Comparison of ENCODE assay signal across 13 cellular contexts in the genomic region with DNA sequence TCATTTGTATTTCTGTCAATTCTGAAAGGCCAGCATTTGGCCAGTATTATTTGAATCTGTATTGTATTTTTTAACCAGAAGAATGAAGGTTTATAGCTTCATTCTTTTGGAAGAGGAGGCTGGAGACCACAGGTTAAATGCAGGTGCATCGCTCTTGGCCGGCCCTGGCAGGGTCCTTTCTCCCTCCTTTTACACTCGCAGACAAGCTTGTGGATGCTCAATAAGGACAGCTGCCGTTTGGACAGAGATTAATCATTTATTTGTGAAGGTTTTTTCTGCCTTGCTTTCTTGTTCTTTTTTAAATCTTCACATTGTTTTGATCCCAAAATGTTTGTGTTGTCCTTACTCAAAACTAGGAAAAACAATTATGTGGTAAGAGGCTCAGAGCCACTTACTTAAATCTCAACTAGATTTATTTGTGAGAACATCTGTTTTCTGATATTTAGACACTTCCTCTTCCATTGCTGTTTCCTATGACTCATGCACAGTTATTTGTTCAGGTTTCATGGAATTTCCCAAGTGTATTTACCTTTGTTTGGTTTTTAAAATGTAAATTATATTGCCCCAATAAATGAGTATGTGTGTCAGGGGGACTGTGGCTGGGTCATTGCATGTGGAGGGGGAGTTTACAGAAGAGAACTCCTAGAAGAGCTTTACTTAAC. TPM values are rescaled to one million over a fixed set of nuclear protein-coding genes. Genes with fewer than 3 reads are reported as not detected.
A peak's percentile ranks its signal among the peaks of the same experiment; 100 is the strongest.
DNase-seq lines count a peak whose midpoint lies in the region; ATAC-seq and TF ChIP-seq lines count a peak whose summit lies in the region.
"Had no signal": no experiment of that assay in that cellular context is flagged by ENCODE, and none has a peak within 500 bp of the region (broad histone marks: within the 10 kb centered on the region; RNA-seq: fewer than 3 reads in every experiment).

No MANE protein-coding gene starts in this region.

- H4K20me1 ChIP-seq in Karpas-422 (ENCODE audit: insufficient read depth, low read depth, low read length): no peaks in the 10 kb centered on the region

- H3K4me1 ChIP-seq in gastroesophageal sphincter (peaks cover 22 to 74% (median 26%) of the 10 kb centered on the region in 3 donors), Karpas-422 (ENCODE audit: low read length) (no peaks in the 10 kb centered on the region)

- H2AFZ ChIP-seq in Karpas-422 (ENCODE audit: low read length): no peak overlapping the region

- H3K9me3 ChIP-seq in gastroesophageal sphincter (no peaks in the 10 kb centered on the region), Karpas-422 (ENCODE audit: low read length) (no peaks in the 10 kb centered on the region)

- H3K4me3 ChIP-seq in gastroesophageal sphincter (no peak overlapping the region), Karpas-422 (ENCODE audit: low read length) (no peak overlapping the region)
- H3K4me3 ChIP-seq: coronary artery had no signal

- no peak overlapping the region for H3K4me2 ChIP-seq in Karpas-422 (ENCODE audit: low read depth, low read length, poor library complexity, severe bottlenecking)

- H3K4me1 Mint-ChIP-seq in stimulated activated naive B cell treated with anti-CD40 and anti-IgM and Interleukin-4, amounts not matched to agents 10 μg/mL and 1 μg/mL and 100 μg/mL, for 72 hours: peaks cover 3 to 10% of the 10 kb centered on the region in 2 donors
- H3K4me1 Mint-ChIP-seq in activated T-cell treated with anti-CD3 and anti-CD28 coated beads, Interleukin-2, amount 50 U/mL, for 24 hours (ENCODE audit: low read depth): no peaks in the 10 kb centered on the region
- no peaks in the 10 kb centered on the region for H3K4me1 Mint-ChIP-seq in activated CD4-positive, alpha-beta T cell treated with anti-CD3 and anti-CD28 coated beads for 36 hours
- H3K4me1 Mint-ChIP-seq: naive thymus-derived CD4-positive, alpha-beta T cell had no signal

- no peaks in the 10 kb centered on the region for H3K27me3 ChIP-seq in gastroesophageal sphincter
- no peaks in the 10 kb centered on the region for H3K27me3 ChIP-seq in Karpas-422 (ENCODE audit: low read length)

- H3K9me3 Mint-ChIP-seq in stimulated activated naive B cell treated with anti-CD40 and anti-IgM and Interleukin-4, amounts not matched to agents 10 μg/mL and 1 μg/mL and 100 μg/mL, for 72 hours: no peaks in the 10 kb centered on the region
- H3K9me3 Mint-ChIP-seq in activated T-cell treated with anti-CD3 and anti-CD28 coated beads, Interleukin-2, amount 50 U/mL, for 24 hours: no peaks in the 10 kb centered on the region
- no peaks in the 10 kb centered on the region for H3K9me3 Mint-ChIP-seq in activated CD4-positive, alpha-beta T cell treated with anti-CD3 and anti-CD28 coated beads for 36 hours (ENCODE audit: low read depth)
- H3K9me3 Mint-ChIP-seq: IgD-negative memory B cell; naive thymus-derived CD4-positive, alpha-beta T cell had no signal

- no peak overlapping the region for H3K9ac ChIP-seq in Karpas-422 (ENCODE audit: low read length)

- 17 to 80% methylated on average over 1 to 3 of the region's 4 CpGs for WGBS in gastroesophageal sphincter (ENCODE audit: low coverage in 1 of 2), 2 donors

- CTCF ChIA-PET in activated CD4-positive, alpha-beta T cell treated with anti-CD3 and anti-CD28 coated beads for 36 hours (lab: Charles Lee): interaction anchor here (1.3 kb wide), 1 partner anchor 13 kb away, joined by 5 read pairs; no protein-coding TSS in a partner anchor

- peak; percentile 30 for DNase-seq in HS-5 (ENCODE audit: low read depth)
- no peak for DNase-seq in stimulated activated naive B cell treated with anti-CD40 and anti-IgM and Interleukin-4, amounts not matched to agents 10 μg/mL and 1 μg/mL and 100 μg/mL, for 72 hours
- DNase-seq in middle frontal gyrus (ENCODE audit: extremely low spot score, low spot score): no peak
- no peak for DNase-seq in Karpas-422
- no peak for DNase-seq in activated T-cell treated with anti-CD3 and anti-CD28 coated beads, Interleukin-2, amount 50 U/mL, for 24 hours
- DNase-seq in activated CD4-positive, alpha-beta T cell treated with anti-CD3 and anti-CD28 coated beads for 36 hours: no peak
- DNase-seq: activated CD8-positive, alpha-beta T cell treated with anti-CD3 and anti-CD28 coated beads, Interleukin-2, amount 10 ng/mL, durations not matched to agents 7 days and 5 days; naive thymus-derived CD4-positive, alpha-beta T cell; OCI-M1 had no signal

- no peaks in the 10 kb centered on the region for H3K9me2 ChIP-seq in Karpas-422 (replicated peaks; ENCODE audit: insufficient read depth, low read length)

- H3K27ac Mint-ChIP-seq in stimulated activated naive B cell treated with anti-CD40 and anti-IgM and Interleukin-4, amounts not matched to agents 10 μg/mL and 1 μg/mL and 100 μg/mL, for 72 hours: no peak overlapping the region
- H3K27ac Mint-ChIP-seq in activated T-cell treated with anti-CD3 and anti-CD28 coated beads, Interleukin-2, amount 50 U/mL, for 24 hours: no peak overlapping the region
- H3K27ac Mint-ChIP-seq in activated CD4-positive, alpha-beta T cell treated with anti-CD3 and anti-CD28 coated beads for 36 hours: no peak overlapping the region
- H3K27ac Mint-ChIP-seq: activated CD8-positive, alpha-beta T cell treated with anti-CD3 and anti-CD28 coated beads, Interleukin-2, amount 10 ng/mL, durations not matched to agents 7 days and 5 days; IgD-negative memory B cell; naive thymus-derived CD4-positive, alpha-beta T cell had no signal

- no peak for TF ChIP-seq EP300 in gastroesophageal sphincter (IDR thresholded peaks at IDR 0.05)

- no peaks in the 10 kb centered on the region for H3K79me2 ChIP-seq in Karpas-422 (ENCODE audit: low read length)

- ATAC-seq in SK-N-SH treated with all-trans-retinoic acid at 6 μM for 48 hours: peak; percentile 68
- ATAC-seq in gastroesophageal sphincter: no peak
- ATAC-seq in stimulated activated naive B cell treated with anti-CD40 and anti-IgM and Interleukin-4, amounts not matched to agents 10 μg/mL and 1 μg/mL and 100 μg/mL, for 72 hours (replicated peaks): peak; percentile 46 to 51
- ATAC-seq in activated CD4-positive, alpha-beta T cell treated with anti-CD3 and anti-CD28 coated beads for 36 hours: no peak
- ATAC-seq: activated CD8-positive, alpha-beta T cell treated with anti-CD3 and anti-CD28 coated beads, Interleukin-2, amount 10 ng/mL, durations not matched to agents 7 days and 5 days; naive thymus-derived CD4-positive, alpha-beta T cell had no signal

- no peaks in the 10 kb centered on the region for H3K27me3 Mint-ChIP-seq in stimulated activated naive B cell treated with anti-CD40 and anti-IgM and Interleukin-4, amounts not matched to agents 10 μg/mL and 1 μg/mL and 100 μg/mL, for 72 hours
- no peaks in the 10 kb centered on the region for H3K27me3 Mint-ChIP-seq in activated T-cell treated with anti-CD3 and anti-CD28 coated beads, Interleukin-2, amount 50 U/mL, for 24 hours
- H3K27me3 Mint-ChIP-seq in activated CD4-positive, alpha-beta T cell treated with anti-CD3 and anti-CD28 coated beads for 36 hours: peaks cover 2% of the 10 kb centered on the region
- H3K27me3 Mint-ChIP-seq: IgD-negative memory B cell had no signal

- H3K36me3 ChIP-seq in gastroesophageal sphincter (peaks cover 10 to 74% of the 10 kb centered on the region in 2 donors), Karpas-422 (ENCODE audit: insufficient read depth, low read length) (no peaks in the 10 kb centered on the region)

- intact Hi-C loops in activated CD4-positive, alpha-beta T cell treated with anti-CD3 and anti-CD28 coated beads for 36 hours (cut with DNase I, micrococcal nuclease): no loop called here

- peak overlapping the region; percentile 76 to 98 (median 82) for H3K27ac ChIP-seq in gastroesophageal sphincter
- no peak overlapping the region for H3K27ac ChIP-seq in Karpas-422 (ENCODE audit: low read length)

- no peak for TF ChIP-seq CTCF in gastroesophageal sphincter (IDR thresholded peaks at IDR 0.05)

- H3K36me3 Mint-ChIP-seq in stimulated activated naive B cell treated with anti-CD40 and anti-IgM and Interleukin-4, amounts not matched to agents 10 μg/mL and 1 μg/mL and 100 μg/mL, for 72 hours: peaks cover 23 to 52% of the 10 kb centered on the region in 2 donors
- H3K36me3 Mint-ChIP-seq in activated T-cell treated with anti-CD3 and anti-CD28 coated beads, Interleukin-2, amount 50 U/mL, for 24 hours (ENCODE audit: low read depth): no peaks in the 10 kb centered on the region
- no peaks in the 10 kb centered on the region for H3K36me3 Mint-ChIP-seq in activated CD4-positive, alpha-beta T cell treated with anti-CD3 and anti-CD28 coated beads for 36 hours (ENCODE audit: low read depth)
- H3K36me3 Mint-ChIP-seq: naive thymus-derived CD4-positive, alpha-beta T cell had no signal

- TF ChIP-seq POLR2A in gastroesophageal sphincter (IDR thresholded peaks at IDR 0.05): no peak

- POLR2A ChIA-PET in activated CD4-positive, alpha-beta T cell treated with anti-CD3 and anti-CD28 coated beads for 36 hours (lab: Charles Lee): no interaction called here

- no peak overlapping the region for H3K4me3 Mint-ChIP-seq in stimulated activated naive B cell treated with anti-CD40 and anti-IgM and Interleukin-4, amounts not matched to agents 10 μg/mL and 1 μg/mL and 100 μg/mL, for 72 hours
- H3K4me3 Mint-ChIP-seq in activated T-cell treated with anti-CD3 and anti-CD28 coated beads, Interleukin-2, amount 50 U/mL, for 24 hours: no peak overlapping the region
- no peak overlapping the region for H3K4me3 Mint-ChIP-seq in activated CD4-positive, alpha-beta T cell treated with anti-CD3 and anti-CD28 coated beads for 36 hours
- H3K4me3 Mint-ChIP-seq: activated CD8-positive, alpha-beta T cell treated with anti-CD3 and anti-CD28 coated beads, Interleukin-2, amount 10 ng/mL, durations not matched to agents 7 days and 5 days; IgD-negative memory B cell; naive thymus-derived CD4-positive, alpha-beta T cell had no signal

TF ChIP-seq in SK-N-SH treated with all-trans-retinoic acid at 6 μM for 48 hours, 23 proteins besides CTCF, POLR2A, EP300 and RAD21 (continues in another document):
- TF ChIP-seq ZNF565 (CRISPR knock-in tag; conservative IDR thresholded peaks at IDR 0.05; ENCODE audit: low read depth) (no peak), GLIS3 (CRISPR knock-in tag; IDR thresholded peaks at IDR 0.05) (no peak), TOX (CRISPR knock-in tag; IDR thresholded peaks at IDR 0.05; ENCODE audit: borderline replicate concordance) (0 out of 2 replicates have a peak, but pooled peaks have one; percentile 33), OSR1 (CRISPR knock-in tag; IDR thresholded peaks at IDR 0.05) (no peak)

RNA-seq across cellular contexts. Expression of gene LAMC2, which starts 46.7 kb away (rescaled TPM):
- 10 to 100 TPM; 10.2 to 43.4 (median 18.4) TPM for total RNA-seq in gastroesophageal sphincter
- not detected in 2 replicates for total RNA-seq in Karpas-422 (2014; rRNA removed; shearing (Covaris generic); ENCODE audit: low replicate concordance)
- total RNA-seq in activated CD4-positive, alpha-beta T cell treated with anti-CD3 and anti-CD28 coated beads for 36 hours: under 1 TPM; 0.21 to 0.91 TPM
- total RNA-seq: activated CD8-positive, alpha-beta T cell treated with anti-CD3 and anti-CD28 coated beads, Interleukin-2, amount 10 ng/mL, durations not matched to agents 7 days and 5 days had no signal

Comparison
In these comparisons a context has a peak if more than half of its experiments do, and no peak if none do; other contexts are left out.
1. ATAC-seq: peak in SK-N-SH treated with all-trans-retinoic acid at 6 μM for 48 hours (single experiment) and stimulated activated naive B cell treated with anti-CD40 and anti-IgM and Interleukin-4, amounts not matched to agents 10 μg/mL and 1 μg/mL and 100 μg/mL, for 72 hours (2 of 2); none in gastroesophageal sphincter (single experiment) and activated CD4-positive, alpha-beta T cell treated with anti-CD3 and anti-CD28 coated beads for 36 hours (single experiment).
2. RNA of gene LAMC2, which starts 46.7 kb away (total RNA-seq): 10.2 to 43.4 TPM in gastroesophageal sphincter; 0.21 to 0.91 TPM in activated CD4-positive, alpha-beta T cell treated with anti-CD3 and anti-CD28 coated beads for 36 hours and not detected in Karpas-422; every median in the first group is over 4 times any median in the second.